In the genomic region with DNA sequence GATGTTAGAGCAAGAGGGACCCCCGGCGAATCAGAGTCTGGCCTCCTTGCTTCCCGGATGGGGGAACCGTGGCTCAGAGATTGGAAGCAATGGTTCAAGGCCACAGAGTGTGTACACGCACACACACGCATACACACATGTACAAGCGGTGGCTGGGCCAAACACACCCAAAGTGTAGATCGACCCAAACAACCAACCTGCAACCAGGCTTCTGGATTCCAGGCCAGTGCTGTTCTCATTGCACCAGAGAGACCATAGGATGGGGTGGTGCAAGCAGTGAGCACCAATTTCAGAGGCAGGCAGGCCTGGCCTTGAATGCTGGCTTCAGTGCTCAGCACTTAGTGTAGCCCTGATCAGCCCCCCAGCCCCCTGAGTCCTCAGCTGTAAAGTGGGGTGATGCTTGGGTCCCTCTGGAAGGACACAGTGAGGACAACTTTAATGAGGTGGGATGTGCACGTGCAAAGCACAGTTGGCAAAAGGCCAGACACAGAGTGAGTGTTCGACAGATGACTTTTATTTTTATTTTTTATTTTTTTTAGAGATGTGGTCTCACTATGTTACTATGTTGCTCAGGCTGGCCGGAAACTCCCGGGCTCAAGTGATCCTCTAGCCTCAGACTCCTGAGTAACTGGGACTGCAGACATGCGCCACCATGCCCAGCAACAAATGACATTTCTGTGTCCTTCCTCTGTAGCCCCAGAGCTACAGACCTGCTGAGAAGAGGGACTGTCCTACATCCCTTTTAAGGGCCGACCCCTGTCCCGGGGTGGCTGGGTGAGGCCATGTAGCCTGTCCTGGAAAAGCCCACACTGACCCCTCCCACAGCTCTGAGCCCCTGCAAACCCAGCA, we compare ENCODE assay signal across 1 cellular context.
TF ChIP-seq lines count a peak whose summit lies in the region.

No MANE protein-coding gene starts in this region.

TF ChIP-seq in H1, 55 proteins besides CTCF, POLR2A, EP300 and RAD21:
- TF ChIP-seq BACH1 (IDR thresholded peaks at IDR 0.05; ENCODE audit: low read length) (no peak), TAF1 (IDR thresholded peaks at IDR 0.05; ENCODE audit: low read depth, low read length) (no peak), SP1 (IDR thresholded peaks at IDR 0.05; ENCODE audit: low read depth, low read length) (no peak), ZNF274 (IDR thresholded peaks at IDR 0.05; ENCODE audit: borderline replicate concordance, extremely low read depth, low read length) (no peak), FOSL1 (IDR thresholded peaks at IDR 0.05; ENCODE audit: insufficient read depth, low read depth, low read length) (no peak), ATF3 (IDR thresholded peaks at IDR 0.05; ENCODE audit: insufficient read depth, low read depth, low read length) (no peak), SIN3A (conservative IDR thresholded peaks at IDR 0.05 in 1 of 2, IDR thresholded peaks at IDR 0.05 in 1 of 2; ENCODE audit: low read depth in 1 of 2, low read length in 2 of 2) (no peak), RXRA (IDR thresholded peaks at IDR 0.05; ENCODE audit: insufficient read depth, low read depth, low read length) (no peak), GABPA (IDR thresholded peaks at IDR 0.05; ENCODE audit: borderline replicate concordance, insufficient read depth, low read length) (no peak), TAF7 (optimal IDR thresholded peaks at IDR 0.05; ENCODE audit: borderline replicate concordance, low read depth, low read length) (no peak), CEBPB (IDR thresholded peaks at IDR 0.05; ENCODE audit: low read depth, low read length) (no peak), MAFK (IDR thresholded peaks at IDR 0.05; ENCODE audit: low read depth, low read length) (no peak), HDAC6 (IDR thresholded peaks at IDR 0.05; ENCODE audit: low read depth, low read length) (no peak), SP4 (IDR thresholded peaks at IDR 0.05; ENCODE audit: low read length) (no peak), CHD7 (IDR thresholded peaks at IDR 0.05; ENCODE audit: insufficient replicate concordance, low read length) (no peak), PHF8 (conservative IDR thresholded peaks at IDR 0.05; ENCODE audit: low read depth, low read length) (no peak), TEAD4 (IDR thresholded peaks at IDR 0.05; ENCODE audit: low read depth, low read length) (no peak), TBP (IDR thresholded peaks at IDR 0.05; ENCODE audit: low read depth, low read length) (no peak)
- TF ChIP-seq, protein P1, sequence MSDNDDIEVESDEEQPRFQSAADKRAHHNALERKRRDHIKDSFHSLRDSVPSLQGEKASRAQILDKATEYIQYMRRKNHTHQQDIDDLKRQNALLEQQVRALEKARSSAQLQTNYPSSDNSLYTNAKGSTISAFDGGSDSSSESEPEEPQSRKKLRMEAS (IDR thresholded peaks at IDR 0.05), result no peak
